ENCODE assay signal across 17 cellular contexts in the genomic region with DNA sequence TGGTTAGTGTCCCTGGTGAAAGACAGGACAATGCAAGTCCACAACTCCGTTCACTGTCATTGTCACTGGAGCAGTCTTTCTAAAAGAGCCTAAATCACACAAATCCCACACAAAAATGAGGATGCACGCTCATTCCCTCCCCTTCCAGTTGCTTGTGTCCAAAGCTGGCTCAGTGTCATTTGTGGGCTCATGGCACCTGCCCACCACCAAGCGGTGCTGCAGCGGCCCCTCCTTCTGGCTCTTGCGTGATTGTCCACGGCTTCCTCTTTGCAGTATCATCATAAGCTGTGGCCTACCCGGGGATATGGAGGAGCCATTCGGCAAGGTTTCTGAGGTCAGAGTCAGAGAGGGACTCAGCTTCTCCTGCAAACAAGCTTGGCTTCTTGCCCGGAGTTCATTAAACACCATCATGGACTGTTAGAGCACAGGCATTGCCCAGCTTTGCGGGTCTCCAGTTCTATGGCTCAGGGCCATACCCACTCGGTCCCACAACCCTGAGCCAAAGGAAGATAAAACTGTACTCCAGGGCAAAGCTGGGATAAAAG.
A peak's percentile ranks its signal among the peaks of the same experiment; 100 is the strongest.
DNase-seq lines count a peak whose midpoint lies in the region; TF ChIP-seq lines count a peak whose summit lies in the region.
"Had no signal": no experiment of that assay in that cellular context is flagged by ENCODE, and none has a peak within 500 bp of the region (broad histone marks: within the 10 kb centered on the region; RNA-seq: fewer than 3 reads in every experiment).

No MANE protein-coding gene starts in this region.

- no peaks in the 10 kb centered on the region for H3K36me3 ChIP-seq in SJCRH30
- H3K36me3 ChIP-seq: SJSA1, vagina had no signal

- no peak overlapping the region for H3K4me3 Mint-ChIP-seq in osteocyte (ENCODE audit: unreplicated experiment)
- no peak overlapping the region for H3K4me3 Mint-ChIP-seq in glutamatergic neuron (ENCODE audit: unreplicated experiment)
- H3K4me3 Mint-ChIP-seq: activated CD4-positive, alpha-beta T cell treated with anti-CD3 and anti-CD28 coated beads, Interleukin-2, amount 10 ng/mL, durations not matched to agents 24 days and 14 days; dendritic cell treated with granulocyte-macrophage colony-stimulating factor and Interleukin-4, amounts not matched to agents 40 ng/mL and 50 ng/mL, for 4 days; naive B cell had no signal

- no peak overlapping the region for H3K27ac Mint-ChIP-seq in osteocyte (ENCODE audit: unreplicated experiment)
- H3K27ac Mint-ChIP-seq in glutamatergic neuron (ENCODE audit: unreplicated experiment), result no peak overlapping the region
- H3K27ac Mint-ChIP-seq: activated CD4-positive, alpha-beta T cell treated with anti-CD3 and anti-CD28 coated beads, Interleukin-2, amount 10 ng/mL, durations not matched to agents 24 days and 14 days; dendritic cell treated with granulocyte-macrophage colony-stimulating factor and Interleukin-4, amounts not matched to agents 40 ng/mL and 50 ng/mL, for 4 days; naive B cell had no signal

- peak; percentile 14 for DNase-seq in NCI-H345 (lab: John Stamatoyannopoulos, UW)
- DNase-seq in NCI-H345 treated with DMSO at 0.1 percent for 48 hours (lab: John Stamatoyannopoulos, UW; ENCODE audit: unreplicated experiment), result no peak
- peak; percentile 41 for DNase-seq in NCI-H1694 treated with DMSO at 0.1 percent for 48 hours (lab: John Stamatoyannopoulos, UW)
- DNase-seq in SJCRH30, result peak; percentile 30 to 65
- DNase-seq in osteocyte (ENCODE audit: extremely low spot score, unreplicated experiment), result peak; percentile 57
- no peak for DNase-seq in D341Med (ENCODE audit: low spot score)
- DNase-seq in NK-92 treated with Interleukin-12 subunit alpha and Interleukin-12 subunit beta, amount 100 ng/mL, for 24 hours (lab: John Stamatoyannopoulos, UW), result no peak
- DNase-seq in glutamatergic neuron, result no peak
- DNase-seq: activated CD4-positive, alpha-beta T cell treated with anti-CD3 and anti-CD28 coated beads, Interleukin-2, amount 10 ng/mL, durations not matched to agents 24 days and 14 days; activated naive CD4-positive, alpha-beta T cell treated with anti-CD3 and anti-CD28 coated beads, Interleukin-2, amount 50 U/mL, for 16 hours; erythroblast; naive B cell; T-helper 9 cell had no signal

- H3K9me3 Mint-ChIP-seq in osteocyte (ENCODE audit: unreplicated experiment) (no peaks in the 10 kb centered on the region), glutamatergic neuron (ENCODE audit: unreplicated experiment) (no peaks in the 10 kb centered on the region)
- H3K9me3 Mint-ChIP-seq: activated CD4-positive, alpha-beta T cell treated with anti-CD3 and anti-CD28 coated beads, Interleukin-2, amount 10 ng/mL, durations not matched to agents 24 days and 14 days; dendritic cell treated with granulocyte-macrophage colony-stimulating factor and Interleukin-4, amounts not matched to agents 40 ng/mL and 50 ng/mL, for 4 days had no signal

- no peak overlapping the region for H3K4me3 ChIP-seq in SJCRH30
- H3K4me3 ChIP-seq: SJSA1, vagina had no signal

- H3K4me1 ChIP-seq in SJCRH30, result peaks cover 5% of the 10 kb centered on the region; the same call in 1 of the 2 replicates
- H3K4me1 ChIP-seq: vagina had no signal

- no peaks in the 10 kb centered on the region for H3K27me3 ChIP-seq in SJCRH30
- H3K27me3 ChIP-seq: SJSA1, vagina had no signal

- H3K36me3 Mint-ChIP-seq in osteocyte (ENCODE audit: unreplicated experiment) (no peaks in the 10 kb centered on the region), glutamatergic neuron (ENCODE audit: unreplicated experiment) (no peaks in the 10 kb centered on the region)
- H3K36me3 Mint-ChIP-seq: naive B cell had no signal

- no peak overlapping the region for H3K27ac ChIP-seq in SJCRH30
- H3K27ac ChIP-seq: C4-2B, SJSA1, vagina had no signal

- peaks cover 19% of the 10 kb centered on the region for H3K27me3 Mint-ChIP-seq in osteocyte (ENCODE audit: unreplicated experiment)
- H3K27me3 Mint-ChIP-seq in glutamatergic neuron (ENCODE audit: unreplicated experiment), result peaks cover 2% of the 10 kb centered on the region
- H3K27me3 Mint-ChIP-seq: activated CD4-positive, alpha-beta T cell treated with anti-CD3 and anti-CD28 coated beads, Interleukin-2, amount 10 ng/mL, durations not matched to agents 24 days and 14 days; dendritic cell treated with granulocyte-macrophage colony-stimulating factor and Interleukin-4, amounts not matched to agents 40 ng/mL and 50 ng/mL, for 4 days had no signal

- no peaks in the 10 kb centered on the region for H3K4me1 Mint-ChIP-seq in osteocyte (ENCODE audit: unreplicated experiment)
- H3K4me1 Mint-ChIP-seq in glutamatergic neuron (ENCODE audit: low read depth, unreplicated experiment), result no peaks in the 10 kb centered on the region
- H3K4me1 Mint-ChIP-seq: activated CD4-positive, alpha-beta T cell treated with anti-CD3 and anti-CD28 coated beads, Interleukin-2, amount 10 ng/mL, durations not matched to agents 24 days and 14 days; naive B cell had no signal

- TF ChIP-seq CTCF in osteocyte (IDR thresholded peaks at IDR 0.05) (no peak), glutamatergic neuron (IDR thresholded peaks at IDR 0.05; ENCODE audit: partially characterized antibody, unreplicated experiment) (no peak)

- H3K9me3 ChIP-seq in SJCRH30 (replicated peaks), result no peaks in the 10 kb centered on the region
- H3K9me3 ChIP-seq: SJSA1, vagina had no signal

Comparison
In these comparisons a context has a peak if more than half of its experiments do, and no peak if none do; other contexts are left out.
1. DNase-seq: peak in NCI-H345 (single experiment), NCI-H1694 treated with DMSO at 0.1 percent for 48 hours (single experiment), SJCRH30 (2 of 2) and osteocyte (single experiment); none in NCI-H345 treated with DMSO at 0.1 percent for 48 hours (single experiment), D341Med (single experiment), NK-92 treated with Interleukin-12 subunit alpha and Interleukin-12 subunit beta, amount 100 ng/mL, for 24 hours (single experiment) and glutamatergic neuron (single experiment).